ENCODE assay signal across 16 cellular contexts in genomic region chr9:104750185-104750762, GRCh38. TPM values are rescaled to one million over a fixed set of nuclear protein-coding genes. Genes with fewer than 3 reads are reported as not detected.
DNase-seq lines count a peak whose midpoint lies in the region; ATAC-seq, FAIRE-seq and TF ChIP-seq lines count a peak whose summit lies in the region.
"Had no signal": no experiment of that assay in that cellular context is flagged by ENCODE, and none has a peak within 500 bp of the region (broad histone marks: within the 10 kb centered on the region; RNA-seq: fewer than 3 reads in every experiment).

No MANE protein-coding gene starts in this region.

- no peak for TF ChIP-seq EP300 in A549 (IDR thresholded peaks at IDR 0.05)

- ATAC-seq in A549 (no peak), HG02642 (IDR thresholded peaks at IDR 0.05; ENCODE audit: poor library complexity, unreplicated experiment) (peak; percentile 29), HG03565 (IDR thresholded peaks at IDR 0.05; ENCODE audit: unreplicated experiment) (peak; percentile 43), HG02588 (IDR thresholded peaks at IDR 0.05; ENCODE audit: unreplicated experiment) (no peak), HG02840 (IDR thresholded peaks at IDR 0.05; ENCODE audit: low FRiP score, unreplicated experiment) (no peak)
- ATAC-seq: gastroesophageal sphincter; naive thymus-derived CD8-positive, alpha-beta T cell; Right ventricle myocardium inferior had no signal

- no peaks in the 10 kb centered on the region for H3K9me3 ChIP-seq in A549
- H3K9me3 ChIP-seq in tibial artery, result no peaks in the 10 kb centered on the region
- H3K9me3 ChIP-seq: gastroesophageal sphincter, sigmoid colon had no signal

- H3K4me3 ChIP-seq in A549 (no peak overlapping the region), tibial artery (no peak overlapping the region)
- H3K4me3 ChIP-seq: gastroesophageal sphincter, sigmoid colon had no signal

- no peak for DNase-seq in A549 (ENCODE audit: low read depth in 1 of 2, low spot score in 1 of 2)
- no peak for DNase-seq in GM19239 (ENCODE audit: insufficient read length, low spot score)
- DNase-seq in NCI-H2227 (lab: John Stamatoyannopoulos, UW; ENCODE audit: unreplicated experiment), result no peak
- no peak for DNase-seq in tibial artery
- DNase-seq: activated CD8-positive, alpha-beta memory T cell treated with anti-CD3 and anti-CD28 coated beads, Interleukin-2, amount 50 U/mL, for 48 hours; Kasumi-1; naive thymus-derived CD8-positive, alpha-beta T cell; NCI-H226; sigmoid colon had no signal

- H3K27ac ChIP-seq in A549 (no peak overlapping the region), tibial artery (no peak overlapping the region)
- H3K27ac ChIP-seq: gastroesophageal sphincter, sigmoid colon had no signal

- H3K27me3 ChIP-seq in tibial artery, result no peaks in the 10 kb centered on the region
- H3K27me3 ChIP-seq: gastroesophageal sphincter, sigmoid colon had no signal

- no peak for TF ChIP-seq RAD21 in A549 (conservative IDR thresholded peaks at IDR 0.05 in 1 of 2, IDR thresholded peaks at IDR 0.05 in 1 of 2)

- TF ChIP-seq POLR2A in A549 (IDR thresholded peaks at IDR 0.05; ENCODE audit: low read length), result no peak

- POLR2A ChIA-PET in A549 (lab: Yijun Ruan, JAX), result no interaction called here

- WGBS in A549 (ENCODE audit: missing lambda C conversion rate), result 92% methylated on average over 3 of the region's 3 CpGs

- peaks cover 8 to 28% (median 11%) of the 10 kb centered on the region in 3 donors for H3K36me3 ChIP-seq in tibial artery

- intact Hi-C loops in tibial artery (cut with DNase I; ENCODE audit: low total_unique reads), result no loop called here

- no peak overlapping the region for H3K4me2 ChIP-seq in A549

- CTCF ChIA-PET in A549 (lab: Yijun Ruan, JAX), result no interaction called here

- no peak for FAIRE-seq in A549 (lab: Jason Lieb, UNC)
- FAIRE-seq in GM19239 (lab: Jason Lieb, UNC), result peak; percentile 40

- peaks cover 13% of the 10 kb centered on the region; the same call in 2 of the 3 replicates for H3K4me1 ChIP-seq in A549
- peaks cover 0 to 24% (median 6%) of the 10 kb centered on the region in 4 donors for H3K4me1 ChIP-seq in tibial artery

- no peak for TF ChIP-seq CTCF in A549 (IDR thresholded peaks at IDR 0.05)
- no peak for TF ChIP-seq CTCF in tibial artery (IDR thresholded peaks at IDR 0.05)

TF ChIP-seq in A549, 52 proteins besides CTCF, POLR2A, EP300 and RAD21:
- no peak for TF ChIP-seq KDM5A (IDR thresholded peaks at IDR 0.05)
- TF ChIP-seq MAFK (IDR thresholded peaks at IDR 0.05; ENCODE audit: partially characterized antibody), result peak; percentile 70
- no peak for TF ChIP-seq ESRRA (IDR thresholded peaks at IDR 0.05; ENCODE audit: borderline replicate concordance, low read length)
- TF ChIP-seq ZSCAN20 (CRISPR knock-in tag; IDR thresholded peaks at IDR 0.05), result no peak
- TF ChIP-seq ZC3H11A (IDR thresholded peaks at IDR 0.05), result no peak
- no peak for TF ChIP-seq SMC3 (IDR thresholded peaks at IDR 0.05)
- no peak for TF ChIP-seq PHF8 (IDR thresholded peaks at IDR 0.05; ENCODE audit: borderline replicate concordance, low read depth)

RNA-seq across cellular contexts. Expression of gene NIPSNAP3A, which starts 2.8 kb away (rescaled TPM):
- polyA plus RNA-seq in A549 (2011; rRNA removed) (33.5 and 34.5 TPM in 2 replicates), A549 (2017; fragmentation: RNase III; extraction: RNeasy Plus Mini Kit Qiagen cat#74134 plus additional on column Dnase treatment) (19.3 to 20.8 TPM (median 20.1 TPM) in 3 replicates)
- 8.5 and 10.6 TPM in 2 replicates for polyA plus RNA-seq in A549 (2012; cell fraction: cytosol; rRNA removed)
- polyA plus RNA-seq in A549 (2012; cell fraction: nucleus; rRNA removed), result 4.3 and 6.7 TPM in 2 replicates
- polyA minus RNA-seq in A549 (2011; rRNA and poly(A)+ RNA removed), result 5.3 and 7.1 TPM in 2 replicates

RNA-seq across cellular contexts. Expression of gene NIPSNAP3B, which starts 13.7 kb away (rescaled TPM):
- polyA plus RNA-seq in A549 (2011; rRNA removed), result 2.9 and 3.4 TPM in 2 replicates
- polyA plus RNA-seq in A549 (2012; cell fraction: cytosol; rRNA removed), result 0.38 and 0.62 TPM in 2 replicates
- polyA plus RNA-seq in A549 (2012; cell fraction: nucleus; rRNA removed), result 0.38 and 0.91 TPM in 2 replicates
- polyA plus RNA-seq in A549 (2017; fragmentation: RNase III; extraction: RNeasy Plus Mini Kit Qiagen cat#74134 plus additional on column Dnase treatment), result 1.00 to 2.0 TPM (median 1.7 TPM) in 3 replicates
- 0.73 and 1.2 TPM in 2 replicates for polyA minus RNA-seq in A549 (2011; rRNA and poly(A)+ RNA removed)

RNA-seq across cellular contexts. Expression of gene OR13D1, which starts 56.0 kb away (rescaled TPM):
- polyA plus RNA-seq in A549 (2011; rRNA removed) (not detected in 2 replicates), A549 (2017; fragmentation: RNase III; extraction: RNeasy Plus Mini Kit Qiagen cat#74134 plus additional on column Dnase treatment) (not detected in 3 replicates)
- not detected in 2 replicates for polyA plus RNA-seq in A549 (2012; cell fraction: cytosol; rRNA removed)
- polyA plus RNA-seq in A549 (2012; cell fraction: nucleus; rRNA removed), result not detected in 2 replicates
- not detected in 2 replicates for polyA minus RNA-seq in A549 (2011; rRNA and poly(A)+ RNA removed)
- polyA plus RNA-seq: naive thymus-derived CD8-positive, alpha-beta T cell; sigmoid colon; thymus had no signal

Comparison
In these comparisons a context has a peak if more than half of its experiments do, and no peak if none do; other contexts are left out.
1. ATAC-seq: peak in HG02642 (single experiment) and HG03565 (single experiment); none in A549 (0 of 2), HG02588 (single experiment) and HG02840 (single experiment).